In genomic region chr4:38169524-38169923, GRCh38 we compare ENCODE assay signal across 4 cellular contexts.
TF ChIP-seq lines count a peak whose summit lies in the region.

No MANE protein-coding gene starts in this region.

TF ChIP-seq in A549, 52 proteins besides CTCF, POLR2A, EP300 and RAD21:
- TF ChIP-seq CBX8 (IDR thresholded peaks at IDR 0.05) (no peak), USF2 (IDR thresholded peaks at IDR 0.05) (no peak), CEBPB (IDR thresholded peaks at IDR 0.05) (peak in 1 of 2 experiments; percentile 63; a peak in 2 of 4 replicates), JUN (IDR thresholded peaks at IDR 0.05) (no peak)

TF ChIP-seq in HCT116, 20 proteins besides CTCF, POLR2A, EP300 and RAD21 (continues in another document):
- TF ChIP-seq SIN3A (IDR thresholded peaks at IDR 0.05; ENCODE audit: low read depth) (no peak), JUND (IDR thresholded peaks at IDR 0.05) (no peak; the same call in 1 of the 2 replicates), EGR1 (IDR thresholded peaks at IDR 0.05; ENCODE audit: low read depth) (no peak), ZFX (IDR thresholded peaks at IDR 0.05) (no peak), ZBTB33 (IDR thresholded peaks at IDR 0.05; ENCODE audit: extremely low read depth, insufficient replicate concordance, low read length) (no peak), EZH2phosphoT487 (IDR thresholded peaks at IDR 0.05; ENCODE audit: borderline replicate concordance) (no peak), SRF (IDR thresholded peaks at IDR 0.05; ENCODE audit: low read depth) (no peak), TCF7L2 (IDR thresholded peaks at IDR 0.05; ENCODE audit: borderline replicate concordance, extremely low read depth, insufficient read depth, insufficient read length) (no peak), POLR2AphosphoS5 (IDR thresholded peaks at IDR 0.05; ENCODE audit: low read depth, low read length) (peak; percentile 35; the same call in 1 of the 2 replicates), REST (IDR thresholded peaks at IDR 0.05; ENCODE audit: low read depth) (no peak), FOSL1 (IDR thresholded peaks at IDR 0.05; ENCODE audit: low read depth) (no peak), YY1 (IDR thresholded peaks at IDR 0.05; ENCODE audit: extremely low read depth, insufficient replicate concordance, low read depth, low read length) (peak; percentile 41), ATF3 (IDR thresholded peaks at IDR 0.05) (peak; percentile 81), CEBPB (IDR thresholded peaks at IDR 0.05; ENCODE audit: low read depth) (peak; percentile 96), MAX (IDR thresholded peaks at IDR 0.05) (peak; percentile 55)

TF ChIP-seq in K562, 482 proteins besides CTCF, POLR2A, EP300 and RAD21 (continues in another document):
- TF ChIP-seq SOX6 (IDR thresholded peaks at IDR 0.05), result 0 out of 2 replicates have a peak, but pooled peaks have one; percentile 31
- peak; percentile 83 for TF ChIP-seq ATF3 (IDR thresholded peaks at IDR 0.05)
- no peak for TF ChIP-seq ATF3 (CRISPR knock-in tag; conservative IDR thresholded peaks at IDR 0.05)
- TF ChIP-seq TRIM24 (IDR thresholded peaks at IDR 0.05), result peak; percentile 61 to 89; a peak in 2 of 4 replicates
- no peak for TF ChIP-seq ZNF316 (IDR thresholded peaks at IDR 0.05)
- 0 out of 2 replicates have a peak, but pooled peaks have one; percentile 22 for TF ChIP-seq ETV1 (tag; conservative IDR thresholded peaks at IDR 0.05; ENCODE audit: low read depth)
- TF ChIP-seq E2F8 (IDR thresholded peaks at IDR 0.05; ENCODE audit: low read depth, partially characterized antibody), result no peak
- TF ChIP-seq ZNF589 (CRISPR knock-in tag; IDR thresholded peaks at IDR 0.05; ENCODE audit: low read depth), result 0 out of 2 replicates have a peak, but pooled peaks have one; percentile 34
- no peak for TF ChIP-seq PTRF (tag; IDR thresholded peaks at IDR 0.05)
- no peak for TF ChIP-seq HCFC1 (IDR thresholded peaks at IDR 0.05; ENCODE audit: low read depth, low read length)
- peak; percentile 39 for TF ChIP-seq FOSL1 (tag; conservative IDR thresholded peaks at IDR 0.05)
- no peak for TF ChIP-seq MITF (IDR thresholded peaks at IDR 0.05)
- TF ChIP-seq ATF7 (IDR thresholded peaks at IDR 0.05), result peak; percentile 41; the same call in 1 of the 2 replicates
- TF ChIP-seq ZBTB7A (IDR thresholded peaks at IDR 0.05; ENCODE audit: borderline replicate concordance, control insufficient read depth, low read depth, low read length), result no peak
- TF ChIP-seq CEBPB (tag; IDR thresholded peaks at IDR 0.05), result peak; percentile 83
- TF ChIP-seq TGIF2 (CRISPR knock-in tag; IDR thresholded peaks at IDR 0.05), result no peak
- TF ChIP-seq TSHZ1 (CRISPR knock-in tag; IDR thresholded peaks at IDR 0.05), result no peak
- TF ChIP-seq KLF16 (IDR thresholded peaks at IDR 0.05), result no peak

TF ChIP-seq in HepG2, 621 proteins besides CTCF, POLR2A, EP300 and RAD21:
- no peak for TF ChIP-seq THAP7 (CRISPR knock-in tag; IDR thresholded peaks at IDR 0.05)
- TF ChIP-seq RFX5 (IDR thresholded peaks at IDR 0.05; ENCODE audit: low read depth, low read length), result no peak
- peak; percentile 89 for TF ChIP-seq CEBPG (CRISPR knock-in tag; IDR thresholded peaks at IDR 0.05)
- TF ChIP-seq THAP8 (CRISPR knock-in tag; IDR thresholded peaks at IDR 0.05; ENCODE audit: borderline replicate concordance), result no peak
- TF ChIP-seq CEBPB (IDR thresholded peaks at IDR 0.05; ENCODE audit: borderline replicate concordance, low read depth, low read length), result peak; percentile 82
- no peak for TF ChIP-seq ZFP36L1 (CRISPR knock-in tag; IDR thresholded peaks at IDR 0.05)
- TF ChIP-seq FUBP1 (CRISPR knock-in tag; IDR thresholded peaks at IDR 0.05; ENCODE audit: borderline replicate concordance), result no peak
- no peak for TF ChIP-seq ZNF646 (CRISPR knock-in tag; IDR thresholded peaks at IDR 0.05)
- 0 out of 2 replicates have a peak, but pooled peaks have one; percentile 32 for TF ChIP-seq ZFAT (CRISPR knock-in tag; conservative IDR thresholded peaks at IDR 0.05)
- TF ChIP-seq ZNF138 (CRISPR knock-in tag; IDR thresholded peaks at IDR 0.05; ENCODE audit: low read depth), result no peak
- no peak for TF ChIP-seq ZBTB20 (CRISPR knock-in tag; IDR thresholded peaks at IDR 0.05; ENCODE audit: borderline replicate concordance, low read depth)
- TF ChIP-seq RORA (CRISPR knock-in tag; IDR thresholded peaks at IDR 0.05), result no peak
- no peak for TF ChIP-seq SMAD1 (CRISPR knock-in tag; IDR thresholded peaks at IDR 0.05; ENCODE audit: borderline replicate concordance, low read depth)
- TF ChIP-seq ZNF772 (CRISPR knock-in tag; IDR thresholded peaks at IDR 0.05), result no peak
- TF ChIP-seq PRMT3 (CRISPR knock-in tag; IDR thresholded peaks at IDR 0.05; ENCODE audit: borderline replicate concordance, low read depth), result no peak
- TF ChIP-seq ATF4 (CRISPR knock-in tag; IDR thresholded peaks at IDR 0.05), result peak in 1 of 2 experiments; percentile 90; a peak in 2 of 4 replicates
- TF ChIP-seq STAG1 (CRISPR knock-in tag; IDR thresholded peaks at IDR 0.05), result 0 out of 2 replicates have a peak, but pooled peaks have one; percentile 4
- TF ChIP-seq ZNF251 (CRISPR knock-in tag; IDR thresholded peaks at IDR 0.05), result no peak
